12 cellular contexts compared by ENCODE assay signal in genomic region chr6:10643214-10643641, GRCh38. TPM values are rescaled to one million over a fixed set of nuclear protein-coding genes. Genes with fewer than 3 reads are reported as not detected.
A peak's percentile ranks its signal among the peaks of the same experiment; 100 is the strongest.
DNase-seq lines count a peak whose midpoint lies in the region; ATAC-seq and TF ChIP-seq lines count a peak whose summit lies in the region.
"Had no signal": no experiment of that assay in that cellular context is flagged by ENCODE, and none has a peak within 500 bp of the region (broad histone marks: within the 10 kb centered on the region; RNA-seq: fewer than 3 reads in every experiment).

No MANE protein-coding gene starts in this region.

- H3K27ac ChIP-seq in lower lobe of right lung: no peak overlapping the region
- H3K27ac ChIP-seq: tibial artery had no signal

- H3K27me3 ChIP-seq in lower lobe of right lung (ENCODE audit: low read depth): no peaks in the 10 kb centered on the region
- H3K27me3 ChIP-seq: tibial artery had no signal

- peak; percentile 89 for DNase-seq in MV-4-11 (lab: John Stamatoyannopoulos, UW)
- DNase-seq in lower lobe of right lung: no peak
- DNase-seq in NK-92 (lab: John Stamatoyannopoulos, UW; ENCODE audit: unreplicated experiment): no peak
- no peak for DNase-seq in activated CD4-positive, alpha-beta T cell treated with anti-CD3 and anti-CD28 coated beads for 4 hours
- DNase-seq: activated T-cell treated with anti-CD3 and anti-CD28 coated beads for 4 hours; central memory CD4-positive, alpha-beta T cell; DMS 273 treated with DMSO at 0.1 percent for 48 hours; tibial artery had no signal

- no peaks in the 10 kb centered on the region for H3K9me3 ChIP-seq in lower lobe of right lung
- H3K9me3 ChIP-seq: tibial artery had no signal

- peak; percentile 56 for ATAC-seq in GM18520 (IDR thresholded peaks at IDR 0.05; ENCODE audit: unreplicated experiment)
- peak; percentile 88 for ATAC-seq in HG02678 (IDR thresholded peaks at IDR 0.05; ENCODE audit: unreplicated experiment)
- ATAC-seq in lower lobe of right lung: peak; percentile 71 to 78
- ATAC-seq in GM19035 (IDR thresholded peaks at IDR 0.05; ENCODE audit: unreplicated experiment): no peak
- ATAC-seq in HG03045 (IDR thresholded peaks at IDR 0.05; ENCODE audit: unreplicated experiment): no peak

- intact Hi-C loops in lower lobe of right lung (cut with DNase I): no loop called here

- no peak overlapping the region for H3K4me3 ChIP-seq in lower lobe of right lung
- H3K4me3 ChIP-seq: tibial artery had no signal

- no peaks in the 10 kb centered on the region for H3K36me3 ChIP-seq in lower lobe of right lung
- H3K36me3 ChIP-seq: tibial artery had no signal

- no peaks in the 10 kb centered on the region for H3K4me1 ChIP-seq in lower lobe of right lung

- TF ChIP-seq CTCF in lower lobe of right lung (IDR thresholded peaks at IDR 0.05): no peak

RNA-seq across cellular contexts. Expression of gene C6orf52, which starts 51.2 kb away (rescaled TPM):
- 1.3 TPM for total RNA-seq in lower lobe of right lung

RNA-seq across cellular contexts. Expression of gene PAK1IP1, which starts 51.5 kb away (rescaled TPM):
- 9.5 TPM for total RNA-seq in lower lobe of right lung

Comparison
In these comparisons a context has a peak if more than half of its experiments do, and no peak if none do; other contexts are left out.
1. ATAC-seq: peak in GM18520 (single experiment), HG02678 (single experiment) and lower lobe of right lung (2 of 2); none in GM19035 (single experiment) and HG03045 (single experiment).